Comparison of ENCODE assay signal across 9 cellular contexts in genomic region chr10:94963901-94964300, GRCh38. TPM values are rescaled to one million over a fixed set of nuclear protein-coding genes. Genes with fewer than 3 reads are reported as not detected.
DNase-seq lines count a peak whose midpoint lies in the region; ATAC-seq and TF ChIP-seq lines count a peak whose summit lies in the region.
"Had no signal": no experiment of that assay in that cellular context is flagged by ENCODE, and none has a peak within 500 bp of the region (broad histone marks: within the 10 kb centered on the region; RNA-seq: fewer than 3 reads in every experiment).

No MANE protein-coding gene starts in this region.

- peak; percentile 97 for ATAC-seq in left lung
- ATAC-seq in T-helper 17 cell, result no peak
- no peak for ATAC-seq in HG02970 (IDR thresholded peaks at IDR 0.05; ENCODE audit: low FRiP score, unreplicated experiment)

- no peak overlapping the region for H3K27ac ChIP-seq in left lung

- no peaks in the 10 kb centered on the region for H3K36me3 Mint-ChIP-seq in T-helper 17 cell (ENCODE audit: low read depth)

- H3K9me3 ChIP-seq in left lung, result peaks cover 0 to 10% of the 10 kb centered on the region in 2 donors
- H3K9me3 ChIP-seq in T-helper 17 cell (ENCODE audit: control insufficient read depth, low read length, poor library complexity, severe bottlenecking), result no peaks in the 10 kb centered on the region

- no peaks in the 10 kb centered on the region for H3K27me3 Mint-ChIP-seq in T-helper 17 cell

- H3K36me3 ChIP-seq in GM06990 (ENCODE audit: control insufficient read depth, insufficient read depth, low read length) (no peaks in the 10 kb centered on the region), left lung (no peaks in the 10 kb centered on the region)

- no peaks in the 10 kb centered on the region for H3K4me1 ChIP-seq in left lung

- peak; percentile 71 for TF ChIP-seq CTCF in GM06990 (IDR thresholded peaks at IDR 0.05; ENCODE audit: insufficient read depth, low read length, poor library complexity, severe bottlenecking)
- TF ChIP-seq CTCF in left lung (IDR thresholded peaks at IDR 0.05), result peak in 1 of 2 donors; percentile 34

- DNase-seq in GM06990 (ENCODE audit: extremely low read depth, insufficient read length) (no peak), HCEC 1CT (peak; percentile 27), NCI-H1105 (lab: John Stamatoyannopoulos, UW) (peak; percentile 3), astrocyte of the hippocampus (ENCODE audit: low read depth, low spot score) (peak; percentile 54), left lung (no peak), T-helper 17 cell (no peak), hypothalamus (lab: John Stamatoyannopoulos, UW) (no peak)

- intact Hi-C loops in left lung (cut with DNase I), result no loop called here

- H3K4me1 Mint-ChIP-seq in T-helper 17 cell, result no peaks in the 10 kb centered on the region

- H3K4me3 ChIP-seq in GM06990 (replicated peaks; ENCODE audit: low read depth, low read length) (no peak overlapping the region), left lung (no peak overlapping the region)

- H3K27me3 ChIP-seq in GM06990 (replicated peaks; ENCODE audit: control insufficient read depth, insufficient read depth, low read length) (no peaks in the 10 kb centered on the region), left lung (no peaks in the 10 kb centered on the region)

- H3K27ac Mint-ChIP-seq in T-helper 17 cell, result no peak overlapping the region

- H3K4me3 Mint-ChIP-seq in T-helper 17 cell, result no peak overlapping the region

RNA-seq across cellular contexts. Expression of gene CYP2C9, which starts 25.4 kb away (rescaled TPM):
- total RNA-seq in left lung (under 1 TPM in 1 of 2 donors, not detected in 1; 0.82 TPM), T-helper 17 cell (not detected)
- total RNA-seq: T-helper 1 cell treated with Interleukin-12 subunit alpha and Interleukin-12 subunit beta and Interleukin-4 antibody, amounts not matched to agents 30 ng/mL and 1 ng/mL, for 36 hours had no signal

Comparison
In these comparisons a context has a peak if more than half of its experiments do, and no peak if none do; other contexts are left out.
1. DNase-seq: peak in HCEC 1CT (single experiment), NCI-H1105 (single experiment) and astrocyte of the hippocampus (single experiment); none in GM06990 (single experiment), left lung (0 of 2), T-helper 17 cell (0 of 3) and hypothalamus (0 of 51).